Comparison of ENCODE assay signal across 27 cellular contexts in genomic region chr1:244329591-244330317, GRCh38.
DNase-seq lines count a peak whose midpoint lies in the region; ATAC-seq and TF ChIP-seq lines count a peak whose summit lies in the region.
"Had no signal": no experiment of that assay in that cellular context is flagged by ENCODE, and none has a peak within 500 bp of the region (broad histone marks: within the 10 kb centered on the region; RNA-seq: fewer than 3 reads in every experiment).

No MANE protein-coding gene starts in this region.

- no peaks in the 10 kb centered on the region for H3K79me2 ChIP-seq in mesendoderm (ENCODE audit: control insufficient read depth, insufficient read depth, low read length)

- no peak overlapping the region for H3K4me3 Mint-ChIP-seq in natural killer cell treated with Interleukin-12 subunit alpha and Interleukin-12 subunit beta and Interleukin-15 and Interleukin-18, amount 100 ng/mL, for 72 hours
- H3K4me3 Mint-ChIP-seq: activated T-cell treated with anti-CD3 and anti-CD28 coated beads, Interleukin-2, amount 50 U/mL, for 72 hours had no signal

- no peaks in the 10 kb centered on the region for H3K79me1 ChIP-seq in mesendoderm (ENCODE audit: low read length)

- H3K4me2 ChIP-seq in mesendoderm (ENCODE audit: low read length): no peak overlapping the region

- H3K4me1 ChIP-seq in NT2/D1 (ENCODE audit: insufficient read depth, insufficient read length): no peaks in the 10 kb centered on the region
- H3K4me1 ChIP-seq in mesendoderm (ENCODE audit: control insufficient read depth, low read depth, low read length): no peaks in the 10 kb centered on the region
- no peaks in the 10 kb centered on the region for H3K4me1 ChIP-seq in gastroesophageal sphincter
- H3K4me1 ChIP-seq: adrenal gland, lower lobe of right lung, right atrium auricular region had no signal

- H3K27me3 Mint-ChIP-seq in natural killer cell treated with Interleukin-12 subunit alpha and Interleukin-12 subunit beta and Interleukin-15 and Interleukin-18, amount 100 ng/mL, for 72 hours: peaks cover 0 to 7% of the 10 kb centered on the region in 2 donors

- H3K9me3 ChIP-seq in NT2/D1 (ENCODE audit: insufficient read depth, low read length) (peaks cover 16% of the 10 kb centered on the region), gastroesophageal sphincter (peaks cover 0 to 4% (median 0%) of the 10 kb centered on the region in 3 donors)
- H3K9me3 ChIP-seq: esophagus squamous epithelium, lower lobe of right lung, ovary, upper lobe of right lung had no signal

- DNase-seq in GM04503 (ENCODE audit: low read depth): peak; percentile 53
- DNase-seq in NT2/D1 (ENCODE audit: low read depth, low spot score): peak; percentile 81
- DNase-seq in epithelial cell of esophagus (ENCODE audit: low read depth): peak; percentile 18
- peak; percentile 96 for DNase-seq in mesendoderm
- no peak for DNase-seq in natural killer cell treated with Interleukin-12 subunit alpha and Interleukin-12 subunit beta and Interleukin-15 and Interleukin-18, amount 100 ng/mL, for 72 hours (ENCODE audit: low spot score)
- DNase-seq in NCI-H1436 treated with DMSO at 0.1 percent for 48 hours (lab: John Stamatoyannopoulos, UW): no peak
- no peak for DNase-seq in DMS53 (lab: John Stamatoyannopoulos, UW)
- DNase-seq: activated naive CD4-positive, alpha-beta T cell; activated T-cell treated with anti-CD3 and anti-CD28 coated beads, Interleukin-2, amount 50 U/mL, for 72 hours; C1 segment of cervical spinal cord; COR-L47; DMS79 treated with DMSO at 0.1 percent for 48 hours; esophagus squamous epithelium; lower lobe of right lung; NCI-H1694 treated with DMSO at 0.1 percent for 48 hours; NCI-H526; ovary; SIG-M5; stimulated activated CD4-positive, alpha-beta T cell treated with anti-CD3 and anti-CD28 coated beads, Interleukin-2, amount 100 ng/mL, for 24 hours; T-helper 9 cell; upper lobe of right lung; WERI-Rb-1 had no signal

- peaks cover 33 to 35% of the 10 kb centered on the region in 2 donors for H3K4me1 Mint-ChIP-seq in natural killer cell treated with Interleukin-12 subunit alpha and Interleukin-12 subunit beta and Interleukin-15 and Interleukin-18, amount 100 ng/mL, for 72 hours (ENCODE audit: low read depth in 2 of 2)

- H3K56ac ChIP-seq in mesendoderm (ENCODE audit: low read length): peak overlapping the region; percentile 37

- H3K23ac ChIP-seq in mesendoderm (ENCODE audit: low read length): no peak overlapping the region

- H3K27ac ChIP-seq in mesendoderm (ENCODE audit: low read depth, low read length) (peak overlapping the region; percentile 74), gastroesophageal sphincter (no peak overlapping the region)
- H3K27ac ChIP-seq: adrenal gland, coronary artery, esophagus squamous epithelium, lower lobe of right lung, ovary, right atrium auricular region, upper lobe of right lung, WERI-Rb-1 had no signal

- H3K27me3 ChIP-seq in NT2/D1 (ENCODE audit: insufficient read depth, insufficient read length) (no peaks in the 10 kb centered on the region), mesendoderm (ENCODE audit: insufficient read depth, low read length, poor library complexity) (no peaks in the 10 kb centered on the region), gastroesophageal sphincter (no peaks in the 10 kb centered on the region)
- H3K27me3 ChIP-seq: adrenal gland, esophagus squamous epithelium, ovary, right atrium auricular region, upper lobe of right lung had no signal

- no peak overlapping the region for H4K5ac ChIP-seq in mesendoderm (ENCODE audit: low read length)

- no peak for TF ChIP-seq EP300 in gastroesophageal sphincter (IDR thresholded peaks at IDR 0.05)

- H2BK15ac ChIP-seq in mesendoderm (replicated peaks; ENCODE audit: low read depth): peak overlapping the region; percentile 92

- peak overlapping the region; percentile 95 for H3K18ac ChIP-seq in mesendoderm (ENCODE audit: low read length)

- H4K8ac ChIP-seq in mesendoderm (ENCODE audit: low read depth, low read length): no peak overlapping the region

- ATAC-seq in natural killer cell treated with Interleukin-12 subunit alpha and Interleukin-12 subunit beta and Interleukin-15 and Interleukin-18, amount 100 ng/mL, for 72 hours: no peak
- ATAC-seq in gastroesophageal sphincter: no peak
- ATAC-seq: activated T-cell treated with anti-CD3 and anti-CD28 coated beads, Interleukin-2, amount 50 U/mL, for 72 hours; lower lobe of right lung; Panc1; upper lobe of right lung had no signal

- no peaks in the 10 kb centered on the region for H3K36me3 Mint-ChIP-seq in natural killer cell treated with Interleukin-12 subunit alpha and Interleukin-12 subunit beta and Interleukin-15 and Interleukin-18, amount 100 ng/mL, for 72 hours

- no peak overlapping the region for H3K27ac Mint-ChIP-seq in natural killer cell treated with Interleukin-12 subunit alpha and Interleukin-12 subunit beta and Interleukin-15 and Interleukin-18, amount 100 ng/mL, for 72 hours
- H3K27ac Mint-ChIP-seq: activated T-cell treated with anti-CD3 and anti-CD28 coated beads, Interleukin-2, amount 50 U/mL, for 72 hours had no signal

- H3K36me3 ChIP-seq in NT2/D1 (ENCODE audit: insufficient read depth, insufficient read length, low read length) (no peaks in the 10 kb centered on the region), mesendoderm (ENCODE audit: control insufficient read depth, insufficient read depth, low read length) (no peaks in the 10 kb centered on the region), gastroesophageal sphincter (no peaks in the 10 kb centered on the region)
- H3K36me3 ChIP-seq: adrenal gland, esophagus squamous epithelium, lower lobe of right lung, ovary, right atrium auricular region, upper lobe of right lung, WERI-Rb-1 had no signal

- no peak for TF ChIP-seq POLR2A in gastroesophageal sphincter (IDR thresholded peaks at IDR 0.05)

- H2BK5ac ChIP-seq in mesendoderm (ENCODE audit: low read length): peak overlapping the region; percentile 71

- H2AK5ac ChIP-seq in mesendoderm (ENCODE audit: low read length): no peak overlapping the region

- H3K4me3 ChIP-seq in NT2/D1 (ENCODE audit: insufficient read length, low read depth) (no peak overlapping the region), epithelial cell of esophagus (ENCODE audit: low read length) (no peak overlapping the region), mesendoderm (ENCODE audit: low read length) (no peak overlapping the region), gastroesophageal sphincter (no peak overlapping the region)
- H3K4me3 ChIP-seq: adrenal gland, coronary artery, esophagus squamous epithelium, lower lobe of right lung, ovary, right atrium auricular region, upper lobe of right lung had no signal

- H3K9me3 Mint-ChIP-seq in natural killer cell treated with Interleukin-12 subunit alpha and Interleukin-12 subunit beta and Interleukin-15 and Interleukin-18, amount 100 ng/mL, for 72 hours: no peaks in the 10 kb centered on the region

- H3K4ac ChIP-seq in mesendoderm (ENCODE audit: low read depth, low read length): no peak overlapping the region

- H3K9ac ChIP-seq in NT2/D1 (ENCODE audit: insufficient read length, low read depth) (no peak overlapping the region), mesendoderm (ENCODE audit: low read length) (no peak overlapping the region)

- TF ChIP-seq CTCF in epithelial cell of esophagus (IDR thresholded peaks at IDR 0.05; ENCODE audit: insufficient read depth, low read depth, low read length, missing control alignments) (no peak), gastroesophageal sphincter (IDR thresholded peaks at IDR 0.05) (no peak)

- no peak overlapping the region for H2BK120ac ChIP-seq in mesendoderm (ENCODE audit: low read depth, low read length)

Comparison
In these comparisons a context has a peak if more than half of its experiments do, and no peak if none do; other contexts are left out.
1. DNase-seq: peak in GM04503 (single experiment), NT2/D1 (single experiment), epithelial cell of esophagus (single experiment) and mesendoderm (single experiment); none in natural killer cell treated with Interleukin-12 subunit alpha and Interleukin-12 subunit beta and Interleukin-15 and Interleukin-18, amount 100 ng/mL, for 72 hours (single experiment), NCI-H1436 treated with DMSO at 0.1 percent for 48 hours (single experiment) and DMS53 (single experiment).